24 cellular contexts compared by ENCODE assay signal in genomic region chr5:30337084-30337573, GRCh38.
"Had no signal": no experiment of that assay in that cellular context is flagged by ENCODE, and none has a peak within 500 bp of the region (broad histone marks: within the 10 kb centered on the region; RNA-seq: fewer than 3 reads in every experiment).

No MANE protein-coding gene starts in this region.

- H3K36me3 ChIP-seq: left ventricle myocardium inferior, pancreas, prostate gland, sigmoid colon, spleen, suprapubic skin, thoracic aorta, tibial artery, uterus had no signal

- H3K27me3 Mint-ChIP-seq: memory B cell; naive thymus-derived CD4-positive, alpha-beta T cell; natural killer cell treated with Interleukin-12 subunit alpha and Interleukin-12 subunit beta and Interleukin-15 and Interleukin-18, amount 100 ng/mL, for 72 hours; stimulated activated naive CD8-positive, alpha-beta T cell treated with anti-CD3 and anti-CD28 coated beads, Interleukin-15, Interleukin-2, amounts not matched to agents 100 ng/mL and 50 ng/mL, for 24 hours; type B pancreatic cell had no signal

- H3K36me3 Mint-ChIP-seq: memory B cell; naive thymus-derived CD4-positive, alpha-beta T cell; stimulated activated effector memory CD8-positive, alpha-beta T cell treated with anti-CD3 and anti-CD28 coated beads, Interleukin-12 subunit alpha, Interleukin-12 subunit beta, amount 100 ng/mL, for 72 hours; type B pancreatic cell had no signal

- H3K27ac Mint-ChIP-seq: memory B cell; naive thymus-derived CD4-positive, alpha-beta T cell; natural killer cell treated with Interleukin-12 subunit alpha and Interleukin-12 subunit beta and Interleukin-15 and Interleukin-18, amount 100 ng/mL, for 72 hours; stimulated activated effector memory CD8-positive, alpha-beta T cell treated with anti-CD3 and anti-CD28 coated beads, Interleukin-12 subunit alpha, Interleukin-12 subunit beta, amount 100 ng/mL, for 72 hours; stimulated activated naive CD8-positive, alpha-beta T cell treated with anti-CD3 and anti-CD28 coated beads, Interleukin-15, Interleukin-2, amounts not matched to agents 100 ng/mL and 50 ng/mL, for 24 hours; type B pancreatic cell had no signal

- H3K4me1 ChIP-seq: left ventricle myocardium inferior, pancreas, prostate gland, sigmoid colon, spleen, suprapubic skin, tibial artery, uterus had no signal

- H3K4me3 Mint-ChIP-seq: memory B cell; naive thymus-derived CD4-positive, alpha-beta T cell; natural killer cell treated with Interleukin-12 subunit alpha and Interleukin-12 subunit beta and Interleukin-15 and Interleukin-18, amount 100 ng/mL, for 72 hours; stimulated activated effector memory CD8-positive, alpha-beta T cell treated with anti-CD3 and anti-CD28 coated beads, Interleukin-12 subunit alpha, Interleukin-12 subunit beta, amount 100 ng/mL, for 72 hours; stimulated activated naive CD8-positive, alpha-beta T cell treated with anti-CD3 and anti-CD28 coated beads, Interleukin-15, Interleukin-2, amounts not matched to agents 100 ng/mL and 50 ng/mL, for 24 hours; type B pancreatic cell had no signal

- H3K27ac ChIP-seq: left ventricle myocardium inferior, pancreas, prostate gland, sigmoid colon, spleen, suprapubic skin, thoracic aorta, tibial artery, uterus had no signal

- H3K4me3 ChIP-seq: left ventricle myocardium inferior, lung, mucosa of descending colon, pancreas, prostate gland, sigmoid colon, spleen, suprapubic skin, thoracic aorta, tibial artery, uterus had no signal

- DNase-seq: islet precursor cell; left ventricle myocardium inferior; midbrain; mucosa of descending colon; naive thymus-derived CD4-positive, alpha-beta T cell; pancreas; posterior cingulate gyrus; retina; sigmoid colon; small intestine; spleen; stimulated activated CD4-positive, alpha-beta T cell treated with anti-CD3 and anti-CD28 coated beads, Interleukin-4, amount 100 ng/mL, for 24 hours; stimulated activated naive CD4-positive, alpha-beta T cell; tibial artery; uterus had no signal

- FAIRE-seq: pancreas had no signal

- H3K9me3 Mint-ChIP-seq: type B pancreatic cell had no signal

- H3K9me3 ChIP-seq: pancreas, prostate gland, sigmoid colon, suprapubic skin, thoracic aorta, tibial artery, uterus had no signal

- H3K27me3 ChIP-seq: pancreas, sigmoid colon, spleen, suprapubic skin, tibial artery, uterus had no signal

- H3K4me1 Mint-ChIP-seq: memory B cell; naive thymus-derived CD4-positive, alpha-beta T cell; stimulated activated effector memory CD8-positive, alpha-beta T cell treated with anti-CD3 and anti-CD28 coated beads, Interleukin-12 subunit alpha, Interleukin-12 subunit beta, amount 100 ng/mL, for 72 hours had no signal
